20 cellular contexts compared by ENCODE assay signal in genomic region chr1:25866288-25866687, GRCh38. TPM values are rescaled to one million over a fixed set of nuclear protein-coding genes. Genes with fewer than 3 reads are reported as not detected.
"Had no signal": no experiment of that assay in that cellular context is flagged by ENCODE, and none has a peak within 500 bp of the region (broad histone marks: within the 10 kb centered on the region; RNA-seq: fewer than 3 reads in every experiment).

No MANE protein-coding gene starts in this region.

- H3K9me3 ChIP-seq: lower lobe of right lung, suprapubic skin, transverse colon had no signal

- H3K27me3 ChIP-seq: cardiac muscle cell, foreskin keratinocyte, suprapubic skin, transverse colon had no signal

- H3K36me3 ChIP-seq: cardiac muscle cell, transverse colon had no signal

- H3K9me3 Mint-ChIP-seq: activated B cell treated with CpG ODN at 0.5 μM for 24 hours; activated naive CD4-positive, alpha-beta T cell treated with anti-CD3 and anti-CD28 coated beads for 36 hours; activated T-cell treated with anti-CD3 and anti-CD28 coated beads, Interleukin-2, amount 50 U/mL, for 4 hours; naive thymus-derived CD4-positive, alpha-beta T cell; stimulated activated naive CD8-positive, alpha-beta T cell treated with anti-CD3 and anti-CD28 coated beads, Interleukin-15, amount 100 ng/mL, for 72 hours had no signal

- H3K4me3 Mint-ChIP-seq: activated B cell treated with CpG ODN at 0.5 μM for 24 hours; activated CD4-positive, alpha-beta T cell treated with anti-CD3 and anti-CD28 coated beads for 36 hours; activated naive CD4-positive, alpha-beta T cell treated with anti-CD3 and anti-CD28 coated beads for 36 hours; activated T-cell treated with anti-CD3 and anti-CD28 coated beads, Interleukin-2, amount 50 U/mL, for 4 hours; naive thymus-derived CD4-positive, alpha-beta T cell; stimulated activated naive CD8-positive, alpha-beta T cell treated with anti-CD3 and anti-CD28 coated beads, Interleukin-15, amount 100 ng/mL, for 72 hours had no signal

- H3K27me3 Mint-ChIP-seq: activated B cell treated with CpG ODN at 0.5 μM for 24 hours; activated CD4-positive, alpha-beta T cell treated with anti-CD3 and anti-CD28 coated beads for 36 hours; naive thymus-derived CD4-positive, alpha-beta T cell; stimulated activated naive CD8-positive, alpha-beta T cell treated with anti-CD3 and anti-CD28 coated beads, Interleukin-15, amount 100 ng/mL, for 72 hours had no signal

- H3K4me1 Mint-ChIP-seq: activated CD4-positive, alpha-beta T cell treated with anti-CD3 and anti-CD28 coated beads for 36 hours had no signal

- ATAC-seq: activated CD4-positive, alpha-beta T cell treated with anti-CD3 and anti-CD28 coated beads for 36 hours; activated T-cell treated with anti-CD3 and anti-CD28 coated beads, Interleukin-2, amount 50 U/mL, for 4 hours; foreskin keratinocyte; lower lobe of right lung; naive thymus-derived CD4-positive, alpha-beta T cell; right cardiac atrium; stimulated activated naive CD8-positive, alpha-beta T cell treated with anti-CD3 and anti-CD28 coated beads, Interleukin-15, amount 100 ng/mL, for 72 hours had no signal

- DNase-seq: activated B cell treated with CpG ODN at 0.5 μM for 24 hours; activated CD4-positive, alpha-beta T cell treated with anti-CD3 and anti-CD28 coated beads for 36 hours; activated CD4-positive, alpha-beta T cell treated with anti-CD3 and anti-CD28 coated beads, Interleukin-2, amount 50 U/mL, for 4 hours; activated CD8-positive, alpha-beta memory T cell treated with anti-CD3 and anti-CD28 coated beads, Interleukin-2, amount 50 U/mL, for 48 hours; activated effector memory CD4-positive, alpha-beta T cell treated with Interleukin-2 at 50 U/mL for 16 hours; activated naive CD4-positive, alpha-beta T cell treated with anti-CD3 and anti-CD28 coated beads for 36 hours; activated T-cell treated with anti-CD3 and anti-CD28 coated beads, Interleukin-2, amount 50 U/mL, for 4 hours; amygdala; effector CD8-positive, alpha-beta T cell; foreskin keratinocyte; lower lobe of right lung; naive thymus-derived CD4-positive, alpha-beta T cell; right cardiac atrium; stimulated activated CD4-positive, alpha-beta T cell treated with anti-CD3 and anti-CD28 coated beads, Interleukin-1b, Interleukin-23, amount 100 ng/mL, for 48 hours; stimulated activated naive CD8-positive, alpha-beta T cell treated with anti-CD3 and anti-CD28 coated beads, Interleukin-15, amount 100 ng/mL, for 72 hours; T-helper 1 cell; transverse colon had no signal

- H3K27ac ChIP-seq: cardiac muscle cell, foreskin keratinocyte, lower lobe of right lung, skin epidermis, suprapubic skin, transverse colon had no signal

- H3K27ac Mint-ChIP-seq: activated B cell treated with CpG ODN at 0.5 μM for 24 hours; activated CD4-positive, alpha-beta T cell treated with anti-CD3 and anti-CD28 coated beads for 36 hours; activated naive CD4-positive, alpha-beta T cell treated with anti-CD3 and anti-CD28 coated beads for 36 hours; stimulated activated naive CD8-positive, alpha-beta T cell treated with anti-CD3 and anti-CD28 coated beads, Interleukin-15, amount 100 ng/mL, for 72 hours had no signal

- H3K4me3 ChIP-seq: cardiac muscle cell, lower lobe of right lung, skin epidermis, suprapubic skin, transverse colon had no signal

RNA-seq across cellular contexts. Expression of gene AUNIP, which starts 7.0 kb away (rescaled TPM):
- total RNA-seq: lower lobe of right lung had no signal
